ENCODE assay signal across 18 cellular contexts in the genomic region with DNA sequence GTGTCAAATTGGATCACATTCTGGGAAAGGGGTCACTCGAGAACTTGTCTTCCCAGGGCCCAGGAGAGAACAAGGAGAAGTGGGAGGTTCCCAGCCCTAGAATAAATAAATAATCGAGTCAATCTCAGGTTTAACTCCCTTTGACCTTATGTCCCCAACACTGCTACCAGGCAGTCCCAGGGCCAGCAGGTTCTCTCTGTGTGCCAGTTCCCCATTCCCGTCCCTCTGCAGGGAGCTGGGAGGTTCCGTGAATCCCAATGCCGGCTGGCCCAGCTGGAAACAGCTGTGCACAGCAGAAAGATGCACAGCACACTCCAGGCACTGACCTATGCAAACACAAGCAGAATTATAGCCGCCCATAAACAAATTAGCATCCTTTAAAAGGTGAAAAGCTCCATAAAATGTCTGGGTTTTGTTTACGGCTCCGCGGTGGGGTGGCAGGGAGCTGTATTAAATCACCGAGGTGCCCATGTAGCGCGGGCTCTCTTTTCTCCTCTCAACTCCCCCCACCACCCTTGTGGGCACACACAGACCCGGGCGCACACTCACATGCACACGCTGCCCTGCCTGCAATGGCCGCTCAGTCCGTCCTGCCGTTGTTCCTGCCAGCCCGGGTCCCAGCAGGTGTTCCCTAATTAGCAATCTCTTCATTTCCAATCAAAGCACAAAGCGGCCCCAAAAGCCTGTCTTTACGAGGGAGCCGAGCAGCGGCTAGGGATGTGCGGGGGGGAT. TPM values are rescaled to one million over a fixed set of nuclear protein-coding genes. Genes with fewer than 3 reads are reported as not detected.
DNase-seq lines count a peak whose midpoint lies in the region; ATAC-seq and TF ChIP-seq lines count a peak whose summit lies in the region.
"Had no signal": no experiment of that assay in that cellular context is flagged by ENCODE, and none has a peak within 500 bp of the region (broad histone marks: within the 10 kb centered on the region; RNA-seq: fewer than 3 reads in every experiment).

No MANE protein-coding gene starts in this region.

- H3K27me3 ChIP-seq in HUES48 (ENCODE audit: control insufficient read depth, insufficient read depth, low read length) (peaks cover 28% of the 10 kb centered on the region), heart left ventricle (peaks cover 0 to 30% (median 0%) of the 10 kb centered on the region in 9 donors), parathyroid adenoma (ENCODE audit: control insufficient read depth, insufficient read depth, low read length) (peaks cover 5% of the 10 kb centered on the region)
- H3K27me3 ChIP-seq: testis had no signal

- H3K36me3 Mint-ChIP-seq in Calu3 (ENCODE audit: insufficient read depth, unreplicated experiment), result no peaks in the 10 kb centered on the region
- H3K36me3 Mint-ChIP-seq in activated naive CD8-positive, alpha-beta T cell treated with anti-CD3 and anti-CD28 coated beads, Interleukin-2, amount 50 U/mL, for 24 hours (ENCODE audit: low read depth), result no peaks in the 10 kb centered on the region

- H3K4me1 Mint-ChIP-seq in Calu3 (ENCODE audit: low read depth, unreplicated experiment), result no peaks in the 10 kb centered on the region
- no peaks in the 10 kb centered on the region for H3K4me1 Mint-ChIP-seq in activated naive CD8-positive, alpha-beta T cell treated with anti-CD3 and anti-CD28 coated beads, Interleukin-2, amount 50 U/mL, for 24 hours

- H3K36me3 ChIP-seq in HUES48 (ENCODE audit: control insufficient read depth, insufficient read depth, low read length) (no peaks in the 10 kb centered on the region), heart left ventricle (no peaks in the 10 kb centered on the region), parathyroid adenoma (ENCODE audit: control insufficient read depth, insufficient read depth, low read length) (no peaks in the 10 kb centered on the region)
- H3K36me3 ChIP-seq: BLaER1 treated with 17β-estradiol and CSF1 and Interleukin-3, amounts not matched to agents 10 nM and 100 nM had no signal

- TF ChIP-seq CTCF in heart left ventricle (IDR thresholded peaks at IDR 0.05) (no peak), parathyroid adenoma (IDR thresholded peaks at IDR 0.05) (no peak), Calu3 (IDR thresholded peaks at IDR 0.05; ENCODE audit: unreplicated experiment) (no peak)

- H3K4me3 Mint-ChIP-seq in Calu3 (ENCODE audit: low read depth, unreplicated experiment), result no peak overlapping the region
- no peak overlapping the region for H3K4me3 Mint-ChIP-seq in activated naive CD8-positive, alpha-beta T cell treated with anti-CD3 and anti-CD28 coated beads, Interleukin-2, amount 50 U/mL, for 24 hours

- TF ChIP-seq POLR2A in heart left ventricle (IDR thresholded peaks at IDR 0.05), result no peak

- peak overlapping the region; percentile 33 for H2AFZ ChIP-seq in parathyroid adenoma

- H3K27me3 Mint-ChIP-seq in Calu3 (ENCODE audit: unreplicated experiment), result peaks cover 65% of the 10 kb centered on the region
- peaks cover 33% of the 10 kb centered on the region for H3K27me3 Mint-ChIP-seq in activated naive CD8-positive, alpha-beta T cell treated with anti-CD3 and anti-CD28 coated beads, Interleukin-2, amount 50 U/mL, for 24 hours

- ATAC-seq in heart left ventricle, result peak in 3 of 4 donors; percentile 31 to 42 (median 38)
- ATAC-seq in activated naive CD8-positive, alpha-beta T cell treated with anti-CD3 and anti-CD28 coated beads, Interleukin-2, amount 50 U/mL, for 24 hours, result no peak

- no peaks in the 10 kb centered on the region for H3K9me3 ChIP-seq in HUES48 (ENCODE audit: control insufficient read depth, insufficient read depth, low read length)
- H3K9me3 ChIP-seq in heart left ventricle, result no peaks in the 10 kb centered on the region
- no peaks in the 10 kb centered on the region for H3K9me3 ChIP-seq in parathyroid adenoma (ENCODE audit: control insufficient read depth, low read length)
- H3K9me3 ChIP-seq: BLaER1 treated with 17β-estradiol and CSF1 and Interleukin-3, amounts not matched to agents 10 nM and 100 nM; psoas muscle; testis had no signal

- H3K27ac ChIP-seq in HUES48 (ENCODE audit: low read depth, low read length), result no peak overlapping the region
- no peak overlapping the region for H3K27ac ChIP-seq in heart left ventricle
- no peak overlapping the region for H3K27ac ChIP-seq in parathyroid adenoma
- H3K27ac ChIP-seq: BLaER1 treated with 17β-estradiol and CSF1 and Interleukin-3, amounts not matched to agents 10 nM and 100 nM; psoas muscle; testis had no signal

- CTCF ChIA-PET in Calu3 (lab: Charles Lee), result no interaction called here

- no peaks in the 10 kb centered on the region for H3K79me2 ChIP-seq in parathyroid adenoma

- WGBS in heart left ventricle, 4 donors, result 40 to 46% (median 45%) methylated on average over 19 to 24 of the region's 24 CpGs

- H3K4me2 ChIP-seq in parathyroid adenoma (ENCODE audit: low read length), result no peak overlapping the region

- H3K4me1 ChIP-seq in HUES48 (ENCODE audit: control insufficient read depth, insufficient read depth, low read length), result peaks cover 21% of the 10 kb centered on the region
- H3K4me1 ChIP-seq in heart left ventricle, result peaks cover 0 to 28% (median 1%) of the 10 kb centered on the region in 12 donors
- no peaks in the 10 kb centered on the region for H3K4me1 ChIP-seq in parathyroid adenoma

- no peaks in the 10 kb centered on the region for H3K9me3 Mint-ChIP-seq in Calu3 (ENCODE audit: low read depth, unreplicated experiment)
- no peaks in the 10 kb centered on the region for H3K9me3 Mint-ChIP-seq in activated naive CD8-positive, alpha-beta T cell treated with anti-CD3 and anti-CD28 coated beads, Interleukin-2, amount 50 U/mL, for 24 hours

- H3K4me3 ChIP-seq in HUES48 (ENCODE audit: low read depth, low read length) (peak overlapping the region; percentile 57), heart left ventricle (no peak overlapping the region), parathyroid adenoma (ENCODE audit: low read depth, low read length) (no peak overlapping the region)
- H3K4me3 ChIP-seq: BLaER1 treated with 17β-estradiol and CSF1 and Interleukin-3, amounts not matched to agents 10 nM and 100 nM; psoas muscle; testis had no signal

- H3K27ac Mint-ChIP-seq in Calu3 (ENCODE audit: unreplicated experiment), result no peak overlapping the region
- H3K27ac Mint-ChIP-seq in activated naive CD8-positive, alpha-beta T cell treated with anti-CD3 and anti-CD28 coated beads, Interleukin-2, amount 50 U/mL, for 24 hours, result no peak overlapping the region

- intact Hi-C loops in heart left ventricle (cut with DNase I), result no loop called here
- intact Hi-C loops in Calu3 (cut with micrococcal nuclease; ENCODE audit: unreplicated experiment), result no loop called here

- BruUV-seq in Calu3 (replicated peaks; lab: Mats Ljungman, UMichigan), result no TSS peak

- H3K9ac ChIP-seq in HUES48 (ENCODE audit: low read depth, low read length), result peak overlapping the region; percentile 33; the same call in 1 of the 2 replicates
- H3K9ac ChIP-seq in parathyroid adenoma, result no peak overlapping the region
- H3K9ac ChIP-seq: BLaER1 treated with 17β-estradiol and CSF1 and Interleukin-3, amounts not matched to agents 10 nM and 100 nM had no signal

- DNase-seq in NCI-H2171 (lab: John Stamatoyannopoulos, UW) (peak; percentile 22), heart left ventricle (peak in 1 of 5 donors; percentile 44), Calu3 (no peak), ecto neural progenitor cell (ENCODE audit: low spot score) (no peak)
- DNase-seq in activated naive CD8-positive, alpha-beta T cell treated with anti-CD3 and anti-CD28 coated beads, Interleukin-2, amount 50 U/mL, for 24 hours, result no peak
- DNase-seq: activated CD4-positive, CD25-positive, alpha-beta regulatory T cell treated with anti-CD3 and anti-CD28 coated beads, Interleukin-2, amount 50 U/mL, for 72 hours; activated CD8-positive, alpha-beta memory T cell treated with anti-CD3 and anti-CD28 coated beads, Interleukin-2, amount 50 U/mL, for 48 hours; activated naive CD4-positive, alpha-beta T cell treated with anti-CD3 and anti-CD28 coated beads, Interleukin-2, amount 50 U/mL, for 16 hours; kidney; psoas muscle; testis had no signal

RNA-seq across cellular contexts. Expression of gene ESRRB, which starts 46.6 kb away (rescaled TPM):
- total RNA-seq in heart left ventricle (10 to 100 TPM in 2 of 9 donors, 1 to 10 TPM in 7; 4.1 to 16.9 (median 8.2) TPM), Calu3 (2022) (0.21 and 0.27 TPM in 2 replicates)
- polyA plus RNA-seq in heart left ventricle, result 1 to 10 TPM; 6.5 to 7.1 TPM
- total RNA-seq: bronchial epithelial cell, Daoy, M059J, RPMI7951 had no signal
